ENCODE assay signal across 17 cellular contexts in the genomic region with DNA sequence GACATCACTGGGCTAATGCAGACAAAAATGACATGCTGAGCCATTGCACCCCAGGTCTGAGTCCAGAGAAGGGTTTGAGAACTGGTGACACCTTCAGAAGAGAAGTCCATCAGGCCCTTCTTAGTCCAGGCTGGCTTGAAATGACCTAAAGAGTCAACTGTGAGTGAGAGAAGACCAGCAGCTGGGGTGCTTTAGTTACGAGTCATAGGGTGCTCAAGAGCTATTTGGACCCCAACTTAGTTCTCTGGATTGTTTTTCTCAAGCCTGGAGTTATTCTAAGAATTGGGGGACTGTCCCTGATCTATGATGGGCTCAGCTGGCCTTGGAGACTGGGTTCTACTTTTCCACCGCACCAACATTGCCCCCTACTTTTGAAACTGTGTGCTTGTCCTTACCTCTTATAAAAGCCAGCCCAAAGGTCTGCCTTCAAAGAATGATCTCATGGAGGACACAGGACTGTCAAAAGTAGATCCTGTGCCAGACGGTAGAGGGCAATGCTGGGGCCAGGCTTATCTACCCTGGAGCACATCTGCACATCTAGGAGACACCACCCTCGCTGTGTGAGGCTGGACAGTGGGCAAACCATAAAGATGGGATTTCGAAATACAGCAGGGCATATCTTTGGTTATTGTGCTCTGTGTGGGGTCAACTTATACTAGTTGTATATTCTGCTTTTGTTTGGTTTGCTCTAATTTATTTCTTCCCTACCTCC.
A peak's percentile ranks its signal among the peaks of the same experiment; 100 is the strongest.
DNase-seq lines count a peak whose midpoint lies in the region; ATAC-seq, FAIRE-seq and TF ChIP-seq lines count a peak whose summit lies in the region.
"Had no signal": no experiment of that assay in that cellular context is flagged by ENCODE, and none has a peak within 500 bp of the region (broad histone marks: within the 10 kb centered on the region; RNA-seq: fewer than 3 reads in every experiment).

No MANE protein-coding gene starts in this region.

- H3K9me3 ChIP-seq in Panc1 (ENCODE audit: control insufficient read depth, insufficient read depth, low read depth, low read length) (no peaks in the 10 kb centered on the region), keratinocyte (ENCODE audit: control insufficient read depth, low read depth, low read length) (no peaks in the 10 kb centered on the region)
- H3K9me3 ChIP-seq: sigmoid colon, SJCRH30 had no signal

- H3K9me1 ChIP-seq in keratinocyte (ENCODE audit: control insufficient read depth, extremely low read depth, insufficient read depth, low read length), result no peaks in the 10 kb centered on the region

- in situ Hi-C loops in Panc1 (cut with HindIII; ENCODE audit: low pct_unique_long_range_greater_than_20kb, low sequenced_read_pairs), result no loop called here

- no peak overlapping the region for H3K4me2 ChIP-seq in keratinocyte (ENCODE audit: control insufficient read depth, extremely low read depth, insufficient read depth, low read depth, low read length)

- no peaks in the 10 kb centered on the region for H4K20me1 ChIP-seq in keratinocyte (ENCODE audit: control insufficient read depth, extremely low read depth, insufficient read depth, low read length)

- H3K9me3 Mint-ChIP-seq in activated CD8-positive, alpha-beta T cell treated with anti-CD3 and anti-CD28 coated beads, Interleukin-2, amount 10 ng/mL, durations not matched to agents 7 days and 5 days (ENCODE audit: insufficient read depth), result no peaks in the 10 kb centered on the region
- H3K9me3 Mint-ChIP-seq: activated CD8-positive, alpha-beta T cell treated with anti-CD3 and anti-CD28 coated beads for 36 hours; CD8-positive, alpha-beta T cell; memory B cell; neural crest cell; stimulated activated naive B cell treated with anti-CD40 and anti-IgM and Interleukin-4, amounts not matched to agents 10 μg/mL and 1 μg/mL and 100 μg/mL, for 72 hours had no signal

- BruUV-seq in Panc1 (replicated peaks; lab: Mats Ljungman, UMichigan), result no TSS peak

- H3K4me3 ChIP-seq in Panc1 (ENCODE audit: low read depth in 2 of 2, low read length in 2 of 2), result no peak overlapping the region
- H3K4me3 ChIP-seq in keratinocyte (ENCODE audit: control insufficient read depth in 2 of 3, extremely low read depth in 1 of 3, insufficient read depth in 2 of 3, low read depth in 1 of 3, low read length in 3 of 3), result no peak overlapping the region
- H3K4me3 ChIP-seq: sigmoid colon, SJCRH30 had no signal

- TF ChIP-seq CTCF in Panc1 (IDR thresholded peaks at IDR 0.05), result 0 out of 2 replicates have a peak, but pooled peaks have one; percentile 6
- peak in 2 of 3 experiments; percentile 13 to 25 for TF ChIP-seq CTCF in keratinocyte (optimal IDR thresholded peaks at IDR 0.05 in 1 of 3, IDR thresholded peaks at IDR 0.05 in 1 of 3, conservative IDR thresholded peaks at IDR 0.05 in 1 of 3; ENCODE audit: extremely low read depth in 1 of 3, insufficient read depth in 2 of 3, low read length in 3 of 3)

- H2AFZ ChIP-seq in keratinocyte (ENCODE audit: control insufficient read depth, low read length), result no peak overlapping the region

- dilution Hi-C loops in keratinocyte (cut with MboI; ENCODE audit: extremely low pct_ligation_motif_present, low sequenced_read_pairs), result no loop called here

- H3K4me1 ChIP-seq in Panc1 (ENCODE audit: control insufficient read depth, insufficient read depth, low read length), result no peaks in the 10 kb centered on the region
- no peaks in the 10 kb centered on the region for H3K4me1 ChIP-seq in keratinocyte (ENCODE audit: control insufficient read depth, extremely low read depth, insufficient read depth, low read length)
- H3K4me1 ChIP-seq: sigmoid colon, SJCRH30 had no signal

- H3K4me3 Mint-ChIP-seq in activated CD8-positive, alpha-beta T cell treated with anti-CD3 and anti-CD28 coated beads, Interleukin-2, amount 10 ng/mL, durations not matched to agents 7 days and 5 days, result no peak overlapping the region
- H3K4me3 Mint-ChIP-seq: activated CD8-positive, alpha-beta T cell treated with anti-CD3 and anti-CD28 coated beads for 36 hours; CD8-positive, alpha-beta T cell; memory B cell; neural crest cell; stimulated activated naive B cell treated with anti-CD40 and anti-IgM and Interleukin-4, amounts not matched to agents 10 μg/mL and 1 μg/mL and 100 μg/mL, for 72 hours had no signal

- no peaks in the 10 kb centered on the region for H3K36me3 ChIP-seq in Panc1 (ENCODE audit: control insufficient read depth, insufficient read depth, low read length)
- H3K36me3 ChIP-seq in keratinocyte (ENCODE audit: control insufficient read depth in 2 of 2, extremely low read depth in 1 of 2, insufficient read depth in 2 of 2, low read length in 2 of 2), result no peaks in the 10 kb centered on the region
- H3K36me3 ChIP-seq: sigmoid colon, SJCRH30 had no signal

- POLR2A ChIA-PET in Panc1 (lab: Charles Lee), result no interaction called here
- POLR2A ChIA-PET in activated CD8-positive, alpha-beta T cell treated with anti-CD3 and anti-CD28 coated beads, Interleukin-2, amount 10 ng/mL, durations not matched to agents 7 days and 5 days (lab: Charles Lee), result no interaction called here

- ATAC-seq in Panc1 (no peak), HG02610 (IDR thresholded peaks at IDR 0.05; ENCODE audit: unreplicated experiment) (no peak)
- ATAC-seq in activated CD8-positive, alpha-beta T cell treated with anti-CD3 and anti-CD28 coated beads, Interleukin-2, amount 10 ng/mL, durations not matched to agents 7 days and 5 days, result no peak
- ATAC-seq: activated CD8-positive, alpha-beta T cell treated with anti-CD3 and anti-CD28 coated beads for 36 hours; CD8-positive, alpha-beta T cell; stimulated activated naive B cell treated with anti-CD40 and anti-IgM and Interleukin-4, amounts not matched to agents 10 μg/mL and 1 μg/mL and 100 μg/mL, for 72 hours had no signal

- no peaks in the 10 kb centered on the region for H3K27me3 ChIP-seq in Panc1 (ENCODE audit: control insufficient read depth, insufficient read depth, low read length)
- H3K27me3 ChIP-seq in keratinocyte (ENCODE audit: control insufficient read depth, extremely low read depth, insufficient read depth, low read length), result no peaks in the 10 kb centered on the region
- H3K27me3 ChIP-seq: sigmoid colon, SJCRH30 had no signal

- CTCF ChIA-PET in Panc1 (lab: Charles Lee), result no interaction called here
- CTCF ChIA-PET in activated CD8-positive, alpha-beta T cell treated with anti-CD3 and anti-CD28 coated beads, Interleukin-2, amount 10 ng/mL, durations not matched to agents 7 days and 5 days (lab: Charles Lee), result no interaction called here

- no peak for FAIRE-seq in keratinocyte (lab: Jason Lieb, UNC)

- H3K4me1 Mint-ChIP-seq in activated CD8-positive, alpha-beta T cell treated with anti-CD3 and anti-CD28 coated beads, Interleukin-2, amount 10 ng/mL, durations not matched to agents 7 days and 5 days (ENCODE audit: low read depth), result no peaks in the 10 kb centered on the region

- intact Hi-C loops in Panc1 (cut with micrococcal nuclease; ENCODE audit: unreplicated experiment), result no loop called here

- no peaks in the 10 kb centered on the region for H3K79me2 ChIP-seq in keratinocyte (ENCODE audit: control insufficient read depth, insufficient read depth, low read length)

- peak; percentile 6 for DNase-seq in ELF-1 (ENCODE audit: low read depth, low spot score)
- peak; percentile 32 for DNase-seq in HT1080 (ENCODE audit: low read depth)
- no peak for DNase-seq in Panc1 (ENCODE audit: low read depth, low spot score)
- DNase-seq in keratinocyte (ENCODE audit: low read depth, low spot score), result no peak
- DNase-seq in NOMO-1 treated with dmso at 0.1 percent for 144 hours (lab: John Stamatoyannopoulos, UW; ENCODE audit: unreplicated experiment), result no peak
- no peak for DNase-seq in activated CD8-positive, alpha-beta T cell treated with anti-CD3 and anti-CD28 coated beads, Interleukin-2, amount 10 ng/mL, durations not matched to agents 7 days and 5 days
- DNase-seq in GM19240 (ENCODE audit: insufficient read length, low spot score), result no peak
- DNase-seq: activated CD8-positive, alpha-beta T cell treated with anti-CD3 and anti-CD28 coated beads for 36 hours; activated effector memory CD4-positive, alpha-beta T cell treated with Interleukin-2 at 50 U/mL for 16 hours; CD8-positive, alpha-beta T cell; NCI-H1694 treated with DMSO at 0.1 percent for 48 hours; sigmoid colon; stimulated activated naive B cell treated with anti-CD40 and anti-IgM and Interleukin-4, amounts not matched to agents 10 μg/mL and 1 μg/mL and 100 μg/mL, for 72 hours had no signal

- H3K27me3 Mint-ChIP-seq in activated CD8-positive, alpha-beta T cell treated with anti-CD3 and anti-CD28 coated beads, Interleukin-2, amount 10 ng/mL, durations not matched to agents 7 days and 5 days (ENCODE audit: low read depth), result no peaks in the 10 kb centered on the region

- no peak overlapping the region for H3K9ac ChIP-seq in keratinocyte (ENCODE audit: control insufficient read depth, extremely low read depth, insufficient read depth, low read length)

- H3K27ac ChIP-seq in Panc1 (ENCODE audit: low read length) (no peak overlapping the region), keratinocyte (ENCODE audit: control insufficient read depth, insufficient read depth, low read length) (no peak overlapping the region)
- H3K27ac ChIP-seq: sigmoid colon, SJCRH30 had no signal

- H3K36me3 Mint-ChIP-seq in activated CD8-positive, alpha-beta T cell treated with anti-CD3 and anti-CD28 coated beads, Interleukin-2, amount 10 ng/mL, durations not matched to agents 7 days and 5 days (ENCODE audit: low read depth), result no peaks in the 10 kb centered on the region
- H3K36me3 Mint-ChIP-seq: CD8-positive, alpha-beta T cell; memory B cell; stimulated activated naive B cell treated with anti-CD40 and anti-IgM and Interleukin-4, amounts not matched to agents 10 μg/mL and 1 μg/mL and 100 μg/mL, for 72 hours had no signal

- no peak overlapping the region for H3K27ac Mint-ChIP-seq in activated CD8-positive, alpha-beta T cell treated with anti-CD3 and anti-CD28 coated beads, Interleukin-2, amount 10 ng/mL, durations not matched to agents 7 days and 5 days
- H3K27ac Mint-ChIP-seq: activated CD8-positive, alpha-beta T cell treated with anti-CD3 and anti-CD28 coated beads for 36 hours; CD8-positive, alpha-beta T cell; memory B cell; stimulated activated naive B cell treated with anti-CD40 and anti-IgM and Interleukin-4, amounts not matched to agents 10 μg/mL and 1 μg/mL and 100 μg/mL, for 72 hours had no signal

Comparison
In these comparisons a context has a peak if more than half of its experiments do, and no peak if none do; other contexts are left out.
1. DNase-seq: peak in ELF-1 (single experiment) and HT1080 (single experiment); none in Panc1 (single experiment), keratinocyte (single experiment), NOMO-1 treated with dmso at 0.1 percent for 144 hours (single experiment), activated CD8-positive, alpha-beta T cell treated with anti-CD3 and anti-CD28 coated beads, Interleukin-2, amount 10 ng/mL, durations not matched to agents 7 days and 5 days (single experiment) and GM19240 (single experiment).